ENCODE assay signal across 13 cellular contexts in the genomic region with DNA sequence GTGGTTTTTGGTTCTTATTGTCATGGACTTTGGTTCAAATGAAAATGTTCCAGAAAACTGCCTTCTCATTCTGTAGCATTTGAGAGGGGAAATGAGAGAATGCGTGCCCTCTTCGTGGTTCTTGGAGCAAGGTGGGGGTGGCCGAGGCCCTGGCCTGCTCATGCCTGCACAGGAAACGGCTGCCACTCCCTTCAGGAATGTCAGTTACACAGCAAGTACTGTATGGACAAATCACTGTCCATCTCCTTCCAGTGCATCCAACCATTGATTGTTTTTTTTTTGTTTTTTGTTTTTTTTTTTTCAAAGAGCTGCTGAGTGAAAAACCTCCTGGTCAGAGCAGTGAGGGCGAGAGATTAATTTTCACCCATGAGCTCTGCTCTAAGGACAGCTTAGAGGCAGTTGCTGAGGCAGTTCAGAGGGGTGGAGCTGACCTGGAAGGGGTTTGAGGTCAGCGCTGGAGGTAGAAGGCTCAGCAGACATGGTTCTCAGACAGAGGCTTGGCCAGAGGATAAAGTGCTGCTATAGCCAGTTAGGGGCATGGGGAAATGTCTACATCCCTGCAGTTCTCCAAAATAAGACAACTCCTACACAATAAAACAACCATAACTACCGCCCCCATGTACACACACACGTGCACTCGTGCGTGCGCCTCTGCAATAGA. TPM values are rescaled to one million over a fixed set of nuclear protein-coding genes. Genes with fewer than 3 reads are reported as not detected.
DNase-seq lines count a peak whose midpoint lies in the region; ATAC-seq and TF ChIP-seq lines count a peak whose summit lies in the region.
"Had no signal": no experiment of that assay in that cellular context is flagged by ENCODE, and none has a peak within 500 bp of the region (broad histone marks: within the 10 kb centered on the region; RNA-seq: fewer than 3 reads in every experiment).

No MANE protein-coding gene starts in this region.

- no peak for TF ChIP-seq CTCF in natural killer cell (IDR thresholded peaks at IDR 0.05)

- no peaks in the 10 kb centered on the region for H3K27me3 ChIP-seq in iPS-15b (ENCODE audit: control insufficient read depth, insufficient read depth, low read length)
- H3K27me3 ChIP-seq: adrenal gland had no signal

- peaks cover 5% of the 10 kb centered on the region for H3K4me1 ChIP-seq in iPS-15b (ENCODE audit: control insufficient read depth, insufficient read depth, low read length)

- H3K9me3 ChIP-seq in SK-N-MC (ENCODE audit: low read depth, low read length) (no peaks in the 10 kb centered on the region), iPS-15b (ENCODE audit: control insufficient read depth, insufficient read depth, low read length) (no peaks in the 10 kb centered on the region)
- H3K9me3 ChIP-seq: adrenal gland had no signal

- H3K27ac Mint-ChIP-seq in stimulated activated memory B cell treated with anti-CD40 and anti-IgM and Interleukin-4, amounts not matched to agents 10 μg/mL and 1 μg/mL and 100 μg/mL, for 72 hours, result peak overlapping the region; percentile 33
- H3K27ac Mint-ChIP-seq in natural killer cell, result no peak overlapping the region
- no peak overlapping the region for H3K27ac Mint-ChIP-seq in activated CD4-positive, alpha-beta T cell treated with anti-CD3 and anti-CD28 coated beads, Interleukin-2, amount 10 ng/mL, durations not matched to agents 7 days and 5 days
- H3K27ac Mint-ChIP-seq: endodermal cell, T-cell had no signal

- CTCF ChIA-PET in activated CD4-positive, alpha-beta T cell treated with anti-CD3 and anti-CD28 coated beads, Interleukin-2, amount 10 ng/mL, durations not matched to agents 7 days and 5 days (lab: Charles Lee), result interaction anchor here (1.4 kb wide), 1 partner anchor 20 kb away, joined by 6 read pairs; a partner anchor contains a TSS

- H3K9me3 Mint-ChIP-seq in stimulated activated memory B cell treated with anti-CD40 and anti-IgM and Interleukin-4, amounts not matched to agents 10 μg/mL and 1 μg/mL and 100 μg/mL, for 72 hours, result no peaks in the 10 kb centered on the region
- no peaks in the 10 kb centered on the region for H3K9me3 Mint-ChIP-seq in natural killer cell
- no peaks in the 10 kb centered on the region for H3K9me3 Mint-ChIP-seq in activated CD4-positive, alpha-beta T cell treated with anti-CD3 and anti-CD28 coated beads, Interleukin-2, amount 10 ng/mL, durations not matched to agents 7 days and 5 days
- H3K9me3 Mint-ChIP-seq: endodermal cell, T-cell had no signal

- POLR2A ChIA-PET in activated CD4-positive, alpha-beta T cell treated with anti-CD3 and anti-CD28 coated beads, Interleukin-2, amount 10 ng/mL, durations not matched to agents 7 days and 5 days (lab: Charles Lee), result no interaction called here

- H3K36me3 ChIP-seq in SK-N-MC (ENCODE audit: insufficient read depth, low read length), result no peaks in the 10 kb centered on the region
- H3K36me3 ChIP-seq in iPS-15b (ENCODE audit: control insufficient read depth, insufficient read depth, low read length), result peaks cover 4% of the 10 kb centered on the region

- intact Hi-C loops in natural killer cell (cut with micrococcal nuclease), result loop anchor here (1.0 kb wide), 1 partner anchor 335 kb away; no protein-coding TSS in a partner anchor

- H3K4me3 ChIP-seq in SK-N-MC (0 out of 2 replicates have a peak overlapping the region, but pooled peaks have one; percentile 7), iPS-15b (ENCODE audit: low read depth, low read length) (peak overlapping the region; percentile 0)
- H3K4me3 ChIP-seq: adrenal gland had no signal

- no peak overlapping the region for H3K4me3 Mint-ChIP-seq in stimulated activated memory B cell treated with anti-CD40 and anti-IgM and Interleukin-4, amounts not matched to agents 10 μg/mL and 1 μg/mL and 100 μg/mL, for 72 hours
- H3K4me3 Mint-ChIP-seq in natural killer cell, result no peak overlapping the region
- no peak overlapping the region for H3K4me3 Mint-ChIP-seq in activated CD4-positive, alpha-beta T cell treated with anti-CD3 and anti-CD28 coated beads, Interleukin-2, amount 10 ng/mL, durations not matched to agents 7 days and 5 days
- H3K4me3 Mint-ChIP-seq: endodermal cell, T-cell had no signal

- no peaks in the 10 kb centered on the region for H3K36me3 Mint-ChIP-seq in stimulated activated memory B cell treated with anti-CD40 and anti-IgM and Interleukin-4, amounts not matched to agents 10 μg/mL and 1 μg/mL and 100 μg/mL, for 72 hours
- H3K36me3 Mint-ChIP-seq in natural killer cell, result no peaks in the 10 kb centered on the region
- no peaks in the 10 kb centered on the region for H3K36me3 Mint-ChIP-seq in activated CD4-positive, alpha-beta T cell treated with anti-CD3 and anti-CD28 coated beads, Interleukin-2, amount 10 ng/mL, durations not matched to agents 7 days and 5 days (ENCODE audit: low read depth)
- H3K36me3 Mint-ChIP-seq: T-cell had no signal

- no peak for ATAC-seq in stimulated activated memory B cell treated with anti-CD40 and anti-IgM and Interleukin-4, amounts not matched to agents 10 μg/mL and 1 μg/mL and 100 μg/mL, for 72 hours
- ATAC-seq in natural killer cell, result no peak

- H3K4me1 Mint-ChIP-seq in stimulated activated memory B cell treated with anti-CD40 and anti-IgM and Interleukin-4, amounts not matched to agents 10 μg/mL and 1 μg/mL and 100 μg/mL, for 72 hours, result peaks cover 15% of the 10 kb centered on the region
- peaks cover 0 to 8% of the 10 kb centered on the region in 2 donors for H3K4me1 Mint-ChIP-seq in natural killer cell
- peaks cover 10% of the 10 kb centered on the region for H3K4me1 Mint-ChIP-seq in activated CD4-positive, alpha-beta T cell treated with anti-CD3 and anti-CD28 coated beads, Interleukin-2, amount 10 ng/mL, durations not matched to agents 7 days and 5 days

- H3K27me3 Mint-ChIP-seq in stimulated activated memory B cell treated with anti-CD40 and anti-IgM and Interleukin-4, amounts not matched to agents 10 μg/mL and 1 μg/mL and 100 μg/mL, for 72 hours, result peaks cover 8% of the 10 kb centered on the region
- H3K27me3 Mint-ChIP-seq in natural killer cell (ENCODE audit: low read depth in 2 of 2), result peaks cover 0 to 8% of the 10 kb centered on the region in 2 donors
- peaks cover 3% of the 10 kb centered on the region for H3K27me3 Mint-ChIP-seq in activated CD4-positive, alpha-beta T cell treated with anti-CD3 and anti-CD28 coated beads, Interleukin-2, amount 10 ng/mL, durations not matched to agents 7 days and 5 days

- no peak overlapping the region for H3K9ac ChIP-seq in SK-N-MC (ENCODE audit: insufficient read length)
- no peak overlapping the region for H3K9ac ChIP-seq in iPS-15b (ENCODE audit: low read depth, low read length)

- peak overlapping the region; percentile 27; the same call in 1 of the 2 replicates for H3K27ac ChIP-seq in SK-N-MC

- peak; percentile 52 for DNase-seq in activated CD8-positive, alpha-beta memory T cell treated with anti-CD3 and anti-CD28 coated beads for 24 hours
- DNase-seq in activated CD8-positive, alpha-beta memory T cell treated with anti-CD3 and anti-CD28 coated beads, Interleukin-2, amount 50 U/mL, for 4 hours, result no peak
- DNase-seq in SK-N-MC (ENCODE audit: low read depth, low spot score) (no peak), natural killer cell (no peak), T-helper 1 cell (no peak)
- no peak for DNase-seq in activated CD4-positive, alpha-beta T cell treated with anti-CD3 and anti-CD28 coated beads, Interleukin-2, amount 10 ng/mL, durations not matched to agents 7 days and 5 days
- DNase-seq: DMS79, NCI-H510A had no signal

RNA-seq across cellular contexts. Expression of a gene that starts 20.2 kb away (rescaled TPM):
- total RNA-seq in natural killer cell, result 1 to 10 TPM; 1.2 to 2.1 (median 1.9) TPM
- 10 to 100 TPM; 77.8 to 93.1 TPM for total RNA-seq in activated CD4-positive, alpha-beta T cell treated with anti-CD3 and anti-CD28 coated beads, Interleukin-2, amount 10 ng/mL, durations not matched to agents 7 days and 5 days

RNA-seq across cellular contexts. Expression of a gene that starts 58.7 kb away (rescaled TPM):
- total RNA-seq in natural killer cell, result 1,000 to 10,000 TPM in 1 of 3 donors, 100 to 1,000 TPM in 2; 895 to 1,167 (median 974) TPM
- 1,000 to 10,000 TPM; 1,548 to 1,738 TPM for total RNA-seq in activated CD4-positive, alpha-beta T cell treated with anti-CD3 and anti-CD28 coated beads, Interleukin-2, amount 10 ng/mL, durations not matched to agents 7 days and 5 days

Comparison
In these comparisons a context has a peak if more than half of its experiments do, and no peak if none do; other contexts are left out.
1. RNA of a gene that starts 20.2 kb away (total RNA-seq): 77.8 to 93.1 TPM in activated CD4-positive, alpha-beta T cell treated with anti-CD3 and anti-CD28 coated beads, Interleukin-2, amount 10 ng/mL, durations not matched to agents 7 days and 5 days; 1.2 to 2.1 TPM in natural killer cell; every median in the first group is over 10 times any median in the second.